ENCODE assay signal across 8 cellular contexts in genomic region chr22:43142881-43143562, GRCh38. TPM values are rescaled to one million over a fixed set of nuclear protein-coding genes. Genes with fewer than 3 reads are reported as not detected.
DNase-seq lines count a peak whose midpoint lies in the region; ATAC-seq and TF ChIP-seq lines count a peak whose summit lies in the region.

Gene MCAT (minus strand): TSS chr22:43143398. CDS start chr22:43143348, 50 bp downstream.

- H3K9me3 Mint-ChIP-seq in activated naive CD8-positive, alpha-beta T cell treated with anti-CD3 and anti-CD28 coated beads, Interleukin-2, amount 50 U/mL, for 24 hours: no peaks in the 10 kb centered on the region

- H3K27ac ChIP-seq in cardiac muscle cell (peak within 1 kb of the TSS; percentile 84), trophoblast cell (ENCODE audit: low read depth, low read length) (no peak within 1 kb of the TSS), tibial artery (peak within 1 kb of the TSS; percentile 54 to 61)

- peak within 1 kb of the TSS; percentile 86 for H2AK5ac ChIP-seq in trophoblast cell (ENCODE audit: low read length)

- DNase-seq in GF-D8 (lab: John Stamatoyannopoulos, UW) (peak; percentile 47), HAP-1 (ENCODE audit: low spot score in 2 of 2) (peak; percentile 78 to 89), NB4 (ENCODE audit: low read depth) (peak; percentile 89), T follicular helper cell (ENCODE audit: low read depth) (peak; percentile 59), cardiac muscle cell (ENCODE audit: low read depth in 1 of 2, low spot score in 1 of 2) (peak; percentile 83 to 89), trophoblast cell (peak; percentile 54 to 79), tibial artery (peak; percentile 80 to 90)
- peak; percentile 90 for DNase-seq in activated naive CD8-positive, alpha-beta T cell treated with anti-CD3 and anti-CD28 coated beads, Interleukin-2, amount 50 U/mL, for 24 hours

- H3K9ac ChIP-seq in trophoblast cell (ENCODE audit: low read length): peak within 1 kb of the TSS; percentile 17

- peak within 1 kb of the TSS; percentile 18 for H2BK120ac ChIP-seq in trophoblast cell (ENCODE audit: insufficient read depth, low read length, poor library complexity)

- H3K4me1 Mint-ChIP-seq in activated naive CD8-positive, alpha-beta T cell treated with anti-CD3 and anti-CD28 coated beads, Interleukin-2, amount 50 U/mL, for 24 hours: peaks cover 36% of the 10 kb centered on the region

- H3K23ac ChIP-seq in trophoblast cell (ENCODE audit: low read length): no peak within 1 kb of the TSS

- H3K18ac ChIP-seq in trophoblast cell (ENCODE audit: low read length): peak within 1 kb of the TSS; percentile 92

- H3K36me3 Mint-ChIP-seq in activated naive CD8-positive, alpha-beta T cell treated with anti-CD3 and anti-CD28 coated beads, Interleukin-2, amount 50 U/mL, for 24 hours (ENCODE audit: low read depth): peaks cover 22% of the 10 kb centered on the region

- peak within 1 kb of the TSS; percentile 79 for H3K4me2 ChIP-seq in trophoblast cell (ENCODE audit: low read length)

- peak; percentile 44 for TF ChIP-seq POLR2A in NB4 (IDR thresholded peaks at IDR 0.05; ENCODE audit: extremely low read depth, insufficient read length)

- H2BK12ac ChIP-seq in trophoblast cell (ENCODE audit: low read length): no peak within 1 kb of the TSS

- intact Hi-C loops in tibial artery (cut with DNase I; ENCODE audit: low total_unique reads): no loop called here

- whole genome bisulfite sequencing in trophoblast cell (ENCODE audit: extremely low coverage, insufficient coverage, insufficient read length): no CpG with 5 or more reads among the region's 83 CpGs

- H3K14ac ChIP-seq in trophoblast cell (ENCODE audit: low read length): peak within 1 kb of the TSS; percentile 90

- peak within 1 kb of the TSS; percentile 91 for H4K8ac ChIP-seq in trophoblast cell (ENCODE audit: low read depth, low read length)

- H3K79me1 ChIP-seq in trophoblast cell (ENCODE audit: low read length): peaks cover 7% of the 10 kb centered on the region

- peak within 1 kb of the TSS; percentile 92 for H4K12ac ChIP-seq in trophoblast cell (ENCODE audit: low read depth, low read length)

- peak within 1 kb of the TSS; percentile 88 for H3K27ac Mint-ChIP-seq in activated naive CD8-positive, alpha-beta T cell treated with anti-CD3 and anti-CD28 coated beads, Interleukin-2, amount 50 U/mL, for 24 hours

- no peaks in the 10 kb centered on the region for H3K27me3 ChIP-seq in HAP-1 (ENCODE audit: low read depth)
- no peaks in the 10 kb centered on the region for H3K27me3 ChIP-seq in cardiac muscle cell
- no peaks in the 10 kb centered on the region for H3K27me3 ChIP-seq in trophoblast cell (ENCODE audit: insufficient read depth, low read length)
- no peaks in the 10 kb centered on the region for H3K27me3 ChIP-seq in tibial artery

- H3K79me2 ChIP-seq in trophoblast cell (ENCODE audit: control insufficient read depth, insufficient read depth, low read length, poor library complexity): peaks cover 3% of the 10 kb centered on the region

- H3K4me1 ChIP-seq in HAP-1 (peaks cover 9% of the 10 kb centered on the region), cardiac muscle cell (ENCODE audit: low read depth) (no peaks in the 10 kb centered on the region), trophoblast cell (ENCODE audit: control insufficient read depth in 1 of 2, insufficient read depth in 2 of 2, low read length in 2 of 2) (peaks cover 2 to 9% of the 10 kb centered on the region in 2 experiments), tibial artery (peaks cover 0 to 27% (median 16%) of the 10 kb centered on the region in 4 donors)

- H3K4me3 ChIP-seq in HAP-1 (peak within 1 kb of the TSS; percentile 78), NB4 (ENCODE audit: low read depth, low read length) (peak within 1 kb of the TSS; percentile 87), cardiac muscle cell (peak within 1 kb of the TSS; percentile 83), trophoblast cell (ENCODE audit: low read depth, low read length) (peak within 1 kb of the TSS; percentile 91), tibial artery (peak within 1 kb of the TSS; percentile 86 to 88)

- TF ChIP-seq CTCF in NB4 (IDR thresholded peaks at IDR 0.05; ENCODE audit: low read depth, low read length) (no peak), cardiac muscle cell (IDR thresholded peaks at IDR 0.05; ENCODE audit: low read depth, low read length) (no peak), tibial artery (IDR thresholded peaks at IDR 0.05) (no peak)

- ATAC-seq in activated naive CD8-positive, alpha-beta T cell treated with anti-CD3 and anti-CD28 coated beads, Interleukin-2, amount 50 U/mL, for 24 hours: peak; percentile 93

- peak within 1 kb of the TSS; percentile 83 for H4K91ac ChIP-seq in trophoblast cell (ENCODE audit: low read depth, low read length)

- H2AFZ ChIP-seq in trophoblast cell (ENCODE audit: insufficient read depth, low read length, poor library complexity): peak within 1 kb of the TSS; percentile 98

- H3K9me3 ChIP-seq in HAP-1 (no peaks in the 10 kb centered on the region), cardiac muscle cell (ENCODE audit: low read depth) (no peaks in the 10 kb centered on the region), trophoblast cell (ENCODE audit: insufficient read depth, low read depth, low read length) (no peaks in the 10 kb centered on the region), tibial artery (no peaks in the 10 kb centered on the region)

- peak within 1 kb of the TSS; percentile 1 for H2BK5ac ChIP-seq in trophoblast cell (ENCODE audit: low read depth, low read length, poor library complexity)

- H3K4ac ChIP-seq in trophoblast cell (ENCODE audit: low read depth, low read length): peak within 1 kb of the TSS; percentile 76

- H3K36me3 ChIP-seq in HAP-1 (replicated peaks) (peaks cover 31% of the 10 kb centered on the region), cardiac muscle cell (peaks cover 10% of the 10 kb centered on the region), trophoblast cell (ENCODE audit: control insufficient read depth in 1 of 2, insufficient read depth in 2 of 2, low read length in 2 of 2) (peaks cover 13 to 28% of the 10 kb centered on the region in 2 experiments), tibial artery (peaks cover 6 to 33% (median 28%) of the 10 kb centered on the region in 3 donors)

- H3K4me3 Mint-ChIP-seq in activated naive CD8-positive, alpha-beta T cell treated with anti-CD3 and anti-CD28 coated beads, Interleukin-2, amount 50 U/mL, for 24 hours: peak within 1 kb of the TSS; percentile 85

- no peaks in the 10 kb centered on the region for H3K27me3 Mint-ChIP-seq in activated naive CD8-positive, alpha-beta T cell treated with anti-CD3 and anti-CD28 coated beads, Interleukin-2, amount 50 U/mL, for 24 hours

- in situ Hi-C loops in HAP-1 (cut with MboI; ENCODE audit: low sequenced_read_pairs): no loop called here

RNA-seq across cellular contexts. Expression of gene MCAT, which starts in this region (rescaled TPM):
- 42.2 and 47.1 TPM in 2 replicates for total RNA-seq in cardiac muscle cell
- polyA plus RNA-seq in cardiac muscle cell: 44.3 and 46.8 TPM in 2 replicates
- 10.1 and 11.0 TPM in 2 replicates for polyA plus RNA-seq in trophoblast cell (2013)
